In the genomic region with DNA sequence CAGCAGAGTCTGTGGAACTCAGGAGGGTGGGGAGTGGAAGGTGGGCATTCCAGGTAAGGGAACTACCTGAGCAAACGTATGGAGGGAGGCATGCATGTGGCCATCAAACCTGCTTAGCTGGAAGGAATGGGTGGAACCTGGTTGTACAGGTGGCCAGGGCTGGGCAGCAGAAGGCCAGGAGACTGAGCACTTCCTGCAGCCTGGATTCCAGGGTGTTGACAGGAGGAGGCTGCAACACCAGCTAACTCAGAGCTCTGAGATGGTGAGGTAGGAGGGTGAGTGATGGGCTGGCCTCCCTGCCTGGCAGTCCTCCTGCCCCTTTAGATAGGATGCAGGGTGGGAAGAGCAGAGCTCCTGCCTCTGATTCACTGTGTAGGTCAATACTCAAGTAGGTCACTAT, we compare ENCODE assay signal across 25 cellular contexts.
DNase-seq lines count a peak whose midpoint lies in the region; ATAC-seq, FAIRE-seq and TF ChIP-seq lines count a peak whose summit lies in the region.
"Had no signal": no experiment of that assay in that cellular context is flagged by ENCODE, and none has a peak within 500 bp of the region (broad histone marks: within the 10 kb centered on the region; RNA-seq: fewer than 3 reads in every experiment).

No MANE protein-coding gene starts in this region.

- no peak overlapping the region for H3K27ac ChIP-seq in GM23248
- peak overlapping the region; percentile 74 for H3K27ac ChIP-seq in PC-9
- H3K27ac ChIP-seq in foreskin keratinocyte = no peak overlapping the region
- peak overlapping the region; percentile 39 for H3K27ac ChIP-seq in muscle layer of duodenum (ENCODE audit: low read length)
- H3K27ac ChIP-seq in endodermal cell (ENCODE audit: low read depth, low read length) = no peak overlapping the region
- no peak overlapping the region for H3K27ac ChIP-seq in kidney (ENCODE audit: low read depth in 2 of 2, low read length in 2 of 2)
- H3K27ac ChIP-seq: ascending aorta, parathyroid adenoma, tibial artery had no signal

- CTCF ChIA-PET in PC-9 (lab: Charles Lee) = interaction anchor here (0.6 to 0.9 kb wide), 3 partner anchors 10 to 146 kb away, joined by 3 to 4 read pairs (median 4); no protein-coding TSS in a partner anchor

- intact Hi-C loops in PC-9 (cut with micrococcal nuclease; ENCODE audit: unreplicated experiment) = loop anchor here (1.0 to 2.0 kb wide), 6 partner anchors 29 to 124 kb away; no protein-coding TSS in a partner anchor
- intact Hi-C loops in kidney (cut with DNase I) = no loop called here

- BruUV-seq in PC-9 (replicated peaks; lab: Mats Ljungman, UMichigan) = no TSS peak

- H4K20me1 ChIP-seq in GM23248 (ENCODE audit: insufficient read depth) = no peaks in the 10 kb centered on the region
- H4K20me1 ChIP-seq in PC-9 (ENCODE audit: insufficient read depth) = no peaks in the 10 kb centered on the region

- no peak overlapping the region for H3K4me2 ChIP-seq in GM23248 (ENCODE audit: unreplicated experiment)
- H3K4me2 ChIP-seq in PC-9 = peak overlapping the region; percentile 49

- no peak overlapping the region for H3K4me3 Mint-ChIP-seq in endodermal cell
- H3K4me3 Mint-ChIP-seq: activated T-cell treated with anti-CD3 and anti-CD28 coated beads, Interleukin-2, amount 50 U/mL, for 72 hours; naive thymus-derived CD4-positive, alpha-beta T cell had no signal

- in situ Hi-C loops in GM23248 (cut with MboI) = no loop called here

- no peaks in the 10 kb centered on the region for H3K9me2 ChIP-seq in GM23248 (ENCODE audit: insufficient read depth)
- H3K9me2 ChIP-seq in PC-9 (ENCODE audit: insufficient read depth) = no peaks in the 10 kb centered on the region

- no peaks in the 10 kb centered on the region for H3K27me3 Mint-ChIP-seq in endodermal cell (ENCODE audit: insufficient read depth)

- no peak for FAIRE-seq in kidney (lab: Jason Lieb, UNC)
- FAIRE-seq: HTR-8/SVneo, RCC 7860 had no signal

- H3K27me3 ChIP-seq in GM23248 (replicated peaks; ENCODE audit: insufficient read depth) = no peaks in the 10 kb centered on the region
- H3K27me3 ChIP-seq in PC-9 (ENCODE audit: insufficient read depth, low read depth) = no peaks in the 10 kb centered on the region
- no peaks in the 10 kb centered on the region for H3K27me3 ChIP-seq in foreskin keratinocyte
- H3K27me3 ChIP-seq in muscle layer of duodenum (ENCODE audit: low read depth, low read length) = no peaks in the 10 kb centered on the region
- no peaks in the 10 kb centered on the region for H3K27me3 ChIP-seq in endodermal cell (ENCODE audit: control insufficient read depth, insufficient read depth, low read length, poor library complexity, severe bottlenecking)
- H3K27me3 ChIP-seq: ascending aorta, tibial artery had no signal

- no peaks in the 10 kb centered on the region for H3K36me3 ChIP-seq in GM23248 (ENCODE audit: low read depth)
- no peaks in the 10 kb centered on the region for H3K36me3 ChIP-seq in PC-9 (ENCODE audit: low read depth)
- no peaks in the 10 kb centered on the region for H3K36me3 ChIP-seq in muscle layer of duodenum (ENCODE audit: control insufficient read depth in 1 of 2, insufficient read depth in 2 of 2, low read length in 2 of 2)
- H3K36me3 ChIP-seq in endodermal cell (ENCODE audit: control insufficient read depth, insufficient read depth, low read length) = no peaks in the 10 kb centered on the region
- H3K36me3 ChIP-seq in kidney (ENCODE audit: control insufficient read depth in 1 of 2, insufficient read depth in 2 of 2, low read length in 2 of 2) = no peaks in the 10 kb centered on the region
- H3K36me3 ChIP-seq: ascending aorta, tibial artery had no signal

- H3K9me3 ChIP-seq in GM23248 (ENCODE audit: low read depth) = no peaks in the 10 kb centered on the region
- no peaks in the 10 kb centered on the region for H3K9me3 ChIP-seq in PC-9 (ENCODE audit: insufficient read depth, low read depth)
- no peaks in the 10 kb centered on the region for H3K9me3 ChIP-seq in muscle layer of duodenum (ENCODE audit: control insufficient read depth in 1 of 2, low read length in 2 of 2)
- no peaks in the 10 kb centered on the region for H3K9me3 ChIP-seq in endodermal cell (ENCODE audit: control insufficient read depth, low read length)
- no peaks in the 10 kb centered on the region for H3K9me3 ChIP-seq in kidney (ENCODE audit: control insufficient read depth in 1 of 2, low read length in 2 of 2)
- H3K9me3 ChIP-seq: ascending aorta, tibial artery had no signal

- ATAC-seq in foreskin keratinocyte = peak; percentile 9
- ATAC-seq: activated CD4-positive, CD25-positive, alpha-beta regulatory T cell treated with anti-CD3 and anti-CD28 coated beads, Interleukin-2, amount 50 U/mL, for 24 hours; activated T-cell treated with anti-CD3 and anti-CD28 coated beads, Interleukin-2, amount 50 U/mL, for 72 hours; naive thymus-derived CD4-positive, alpha-beta T cell; stimulated activated naive CD8-positive, alpha-beta T cell treated with anti-CD3 and anti-CD28 coated beads, Interleukin-15, Interleukin-2, amounts not matched to agents 100 U/mL and 50 U/mL, for 24 hours had no signal

- H3K79me2 ChIP-seq in GM23248 (ENCODE audit: insufficient read depth) = no peaks in the 10 kb centered on the region
- H3K79me2 ChIP-seq in PC-9 (ENCODE audit: low read depth) = no peaks in the 10 kb centered on the region

- H3K4me3 ChIP-seq in GM23248 (no peak overlapping the region), PC-9 (no peak overlapping the region), muscle layer of duodenum (ENCODE audit: low read depth in 1 of 2, low read length in 2 of 2) (no peak overlapping the region), endodermal cell (ENCODE audit: low read length) (no peak overlapping the region), kidney (ENCODE audit: low read length in 2 of 2) (no peak overlapping the region)
- H3K4me3 ChIP-seq: ascending aorta, lung, tibial artery had no signal

- H3F3A ChIP-seq in GM23248 (ENCODE audit: insufficient read depth) (no peaks in the 10 kb centered on the region), PC-9 (ENCODE audit: insufficient read depth, low read depth) (peaks cover 20% of the 10 kb centered on the region)

- no peaks in the 10 kb centered on the region for H3K36me3 Mint-ChIP-seq in endodermal cell (ENCODE audit: low read depth)
- H3K36me3 Mint-ChIP-seq: CD8-positive, alpha-beta memory T cell; naive thymus-derived CD4-positive, alpha-beta T cell had no signal

- H2AFZ ChIP-seq in GM23248 = no peak overlapping the region
- no peak overlapping the region for H2AFZ ChIP-seq in PC-9
- H2AFZ ChIP-seq: parathyroid adenoma had no signal

- H3K9me3 Mint-ChIP-seq in endodermal cell = no peaks in the 10 kb centered on the region
- H3K9me3 Mint-ChIP-seq: activated T-cell treated with anti-CD3 and anti-CD28 coated beads, Interleukin-2, amount 50 U/mL, for 72 hours; CD8-positive, alpha-beta memory T cell; naive thymus-derived CD4-positive, alpha-beta T cell had no signal

- no peak for TF ChIP-seq CTCF in PC-9 (conservative IDR thresholded peaks at IDR 0.05)
- TF ChIP-seq CTCF in foreskin keratinocyte (conservative IDR thresholded peaks at IDR 0.05) = no peak
- TF ChIP-seq CTCF in endodermal cell (conservative IDR thresholded peaks at IDR 0.05) = no peak
- no peak for TF ChIP-seq CTCF in kidney (IDR thresholded peaks at IDR 0.05; ENCODE audit: borderline replicate concordance, extremely low read depth, insufficient read depth)

- DNase-seq in GM23248 (peak; percentile 26), PC-9 (peak; percentile 91 to 97), foreskin keratinocyte (no peak), endodermal cell (no peak), kidney (no peak), NOMO-1 treated with DMSO at 0.1 percent for 48 hours (lab: John Stamatoyannopoulos, UW; ENCODE audit: unreplicated experiment) (no peak)
- DNase-seq in stimulated activated CD4-positive, alpha-beta T cell treated with anti-CD3 and anti-CD28 coated beads, Interleukin-4, amount 100 ng/mL, for 4 hours = no peak
- DNase-seq: activated CD8-positive, alpha-beta memory T cell treated with anti-CD3 and anti-CD28 coated beads for 24 hours; activated naive CD4-positive, alpha-beta T cell treated with anti-CD3 and anti-CD28 coated beads, Interleukin-2, amount 50 U/mL, for 16 hours; activated T-cell treated with anti-CD3 and anti-CD28 coated beads, Interleukin-2, amount 50 U/mL, for 72 hours; CD8-positive, alpha-beta memory T cell; H7; head of caudate nucleus; naive thymus-derived CD4-positive, alpha-beta T cell; NCI-H187; stimulated activated CD4-positive, alpha-beta T cell treated with anti-CD3 and anti-CD28 coated beads, Interleukin-1b, Interleukin-23, amount 100 ng/mL, for 48 hours; stimulated activated naive CD8-positive, alpha-beta T cell treated with anti-CD3 and anti-CD28 coated beads, Interleukin-15, Interleukin-2, amounts not matched to agents 100 U/mL and 50 U/mL, for 24 hours had no signal

- H3K4me1 ChIP-seq in GM23248 (ENCODE audit: insufficient read depth) (no peaks in the 10 kb centered on the region), PC-9 (replicated peaks; ENCODE audit: insufficient read depth) (peaks cover 54% of the 10 kb centered on the region), foreskin keratinocyte (no peaks in the 10 kb centered on the region), muscle layer of duodenum (ENCODE audit: control insufficient read depth in 1 of 2, insufficient read depth in 2 of 2, low read length in 2 of 2) (peaks cover 0 to 5% of the 10 kb centered on the region in 2 donors), endodermal cell (ENCODE audit: control insufficient read depth, insufficient read depth, low read length) (no peaks in the 10 kb centered on the region), kidney (ENCODE audit: control insufficient read depth in 1 of 2, insufficient read depth in 1 of 2, low read depth in 1 of 2, low read length in 2 of 2) (peaks cover 8 to 13% of the 10 kb centered on the region in 2 donors)
- H3K4me1 ChIP-seq: ascending aorta, tibial artery had no signal

- 17 to 30% methylated on average over 1 of the region's 1 CpG for WGBS in GM23248 (ENCODE audit: low coverage in 1 of 2, low lambda C conversion rate in 2 of 2, missing lambda C conversion rate in 2 of 2), 2 experiments
- WGBS in endodermal cell (ENCODE audit: insufficient coverage in 1 of 2, insufficient read length in 1 of 2), 2 experiments = 75 to 92% methylated on average over 1 of the region's 1 CpG

- H3K4me1 Mint-ChIP-seq in endodermal cell = no peaks in the 10 kb centered on the region
- H3K4me1 Mint-ChIP-seq: CD8-positive, alpha-beta memory T cell had no signal

- H3K9ac ChIP-seq in GM23248 = no peak overlapping the region
- no peak overlapping the region for H3K9ac ChIP-seq in endodermal cell (ENCODE audit: extremely low read depth, low read length, poor library complexity, severe bottlenecking)
- H3K9ac ChIP-seq in kidney (ENCODE audit: low read length in 2 of 2) = no peak overlapping the region
- H3K9ac ChIP-seq: parathyroid adenoma had no signal

- H3K27ac Mint-ChIP-seq in endodermal cell = no peak overlapping the region
- H3K27ac Mint-ChIP-seq: activated T-cell treated with anti-CD3 and anti-CD28 coated beads, Interleukin-2, amount 50 U/mL, for 72 hours; CD8-positive, alpha-beta memory T cell; naive thymus-derived CD4-positive, alpha-beta T cell had no signal

- POLR2A ChIA-PET in PC-9 (lab: Charles Lee; ENCODE audit: unreplicated experiment) = interaction anchor here (0.6 to 1.1 kb wide), 7 partner anchors 29 to 168 kb away, joined by 3 to 9 read pairs (median 5); no protein-coding TSS in a partner anchor

Comparison
In these comparisons a context has a peak if more than half of its experiments do, and no peak if none do; other contexts are left out.
1. DNase-seq: peak in GM23248 (single experiment) and PC-9 (2 of 2); none in foreskin keratinocyte (0 of 2), endodermal cell (single experiment), stimulated activated CD4-positive, alpha-beta T cell treated with anti-CD3 and anti-CD28 coated beads, Interleukin-4, amount 100 ng/mL, for 4 hours (0 of 2), kidney (single experiment) and NOMO-1 treated with DMSO at 0.1 percent for 48 hours (single experiment).
2. H3K27ac ChIP-seq: peak in PC-9 (single experiment) and muscle layer of duodenum (single experiment); none in GM23248 (single experiment), foreskin keratinocyte (single experiment), endodermal cell (single experiment) and kidney (0 of 2).